In genomic region chr6:3848925-3849605, GRCh38 we compare ENCODE assay signal across 8 cellular contexts. TPM values are rescaled to one million over a fixed set of nuclear protein-coding genes. Genes with fewer than 3 reads are reported as not detected.
DNase-seq lines count a peak whose midpoint lies in the region; ATAC-seq, FAIRE-seq and TF ChIP-seq lines count a peak whose summit lies in the region.

Gene FAM50B (plus strand): TSS chr6:3849373. CDS start chr6:3849812, 439 bp downstream.

- H3K4me3 Mint-ChIP-seq in CD4-positive, alpha-beta memory T cell = peak within 1 kb of the TSS; percentile 79 to 87 (median 85)

- FAIRE-seq in frontal cortex (lab: Jason Lieb, UNC) = no peak

- peak; percentile 93 for ATAC-seq in GM19463 (IDR thresholded peaks at IDR 0.05; ENCODE audit: unreplicated experiment)

- H3K27me3 Mint-ChIP-seq in CD4-positive, alpha-beta memory T cell = no peaks in the 10 kb centered on the region

- peak; percentile 90 to 92 (median 91) for DNase-seq in CD4-positive, alpha-beta memory T cell
- DNase-seq in HL-60 (ENCODE audit: low read depth in 1 of 2, low spot score in 1 of 2) (peak; percentile 79 to 84), RPMI8226 (peak; percentile 77), frontal cortex (ENCODE audit: low spot score in 2 of 2) (peak; percentile 83 to 87)
- peak; percentile 93 for DNase-seq in activated naive CD4-positive, alpha-beta T cell treated with Interleukin-2 at 50 U/mL for 16 hours

- H3K9me3 ChIP-seq in CD4-positive, alpha-beta memory T cell (ENCODE audit: control insufficient read depth in 1 of 2, low read length in 2 of 2) = no peaks in the 10 kb centered on the region
- H3K9me3 ChIP-seq in neutrophil = no peaks in the 10 kb centered on the region
- no peaks in the 10 kb centered on the region for H3K9me3 ChIP-seq in subcutaneous abdominal adipose tissue (ENCODE audit: control insufficient read depth in 5 of 5, low read length in 5 of 5)

- H3K4me3 ChIP-seq in CD4-positive, alpha-beta memory T cell (ENCODE audit: low read length in 2 of 2) = peak within 1 kb of the TSS in 1 of 2 donors; percentile 63
- H3K4me3 ChIP-seq in HL-60 (replicated peaks; ENCODE audit: insufficient read depth, low read length) (peak within 1 kb of the TSS; percentile 47), neutrophil (ENCODE audit: low read depth in 1 of 2, low read length in 1 of 2) (peak within 1 kb of the TSS; percentile 58 to 60), subcutaneous abdominal adipose tissue (ENCODE audit: low read depth in 1 of 5, low read length in 5 of 5) (peak within 1 kb of the TSS; percentile 56 to 73 (median 69))

- no peaks in the 10 kb centered on the region for H3K36me3 ChIP-seq in CD4-positive, alpha-beta memory T cell (ENCODE audit: insufficient read depth, low read length)
- no peaks in the 10 kb centered on the region for H3K36me3 ChIP-seq in neutrophil
- H3K36me3 ChIP-seq in subcutaneous abdominal adipose tissue (ENCODE audit: control insufficient read depth in 5 of 5, insufficient read depth in 5 of 5, low read length in 5 of 5) = no peaks in the 10 kb centered on the region

- H3K4me1 ChIP-seq in CD4-positive, alpha-beta memory T cell (ENCODE audit: insufficient read depth, low read length) = peaks cover 34% of the 10 kb centered on the region
- H3K4me1 ChIP-seq in neutrophil (ENCODE audit: control insufficient read depth in 1 of 2, insufficient read depth in 1 of 2, low read depth in 1 of 2, low read length in 1 of 2) (peaks cover 9 to 12% of the 10 kb centered on the region in 2 experiments), subcutaneous abdominal adipose tissue (ENCODE audit: control insufficient read depth in 5 of 5, insufficient read depth in 5 of 5, low read length in 5 of 5) (peaks cover 2 to 39% (median 31%) of the 10 kb centered on the region in 5 donors)

- peak within 1 kb of the TSS; percentile 66 to 96 (median 92) for H3K27ac Mint-ChIP-seq in CD4-positive, alpha-beta memory T cell

- TF ChIP-seq CTCF in HL-60 (IDR thresholded peaks at IDR 0.05; ENCODE audit: insufficient read depth, low read length) (peak; percentile 72), neutrophil (IDR thresholded peaks at IDR 0.05) (peak; percentile 87)

- H3K4me1 Mint-ChIP-seq in CD4-positive, alpha-beta memory T cell = peaks cover 21 to 46% (median 29%) of the 10 kb centered on the region in 4 donors

- intact Hi-C loops in CD4-positive, alpha-beta memory T cell (cut with micrococcal nuclease) = loop anchor here (1.0 to 10.0 kb wide), 11 partner anchors 38 to 1087 kb away; partner anchors contain the start of genes ECI2, PXDC1 and SLC22A23

- peak within 1 kb of the TSS in 4 of 5 donors; percentile 43 to 83 (median 68) for H3K9ac ChIP-seq in subcutaneous abdominal adipose tissue (ENCODE audit: low read length in 5 of 5)

- H3K27me3 ChIP-seq in CD4-positive, alpha-beta memory T cell (ENCODE audit: insufficient read depth, low read length) = no peaks in the 10 kb centered on the region
- H3K27me3 ChIP-seq in HL-60 (ENCODE audit: insufficient read depth, poor library complexity, severe bottlenecking) = no peaks in the 10 kb centered on the region
- no peaks in the 10 kb centered on the region for H3K27me3 ChIP-seq in neutrophil
- H3K27me3 ChIP-seq in subcutaneous abdominal adipose tissue (ENCODE audit: control insufficient read depth in 5 of 5, insufficient read depth in 4 of 5, low read length in 5 of 5) = no peaks in the 10 kb centered on the region

- peaks cover 0 to 3% (median 0%) of the 10 kb centered on the region in 8 donors for H3K9me3 Mint-ChIP-seq in CD4-positive, alpha-beta memory T cell

- CTCF ChIA-PET in CD4-positive, alpha-beta memory T cell (lab: Charles Lee; ENCODE audit: partially characterized antibody) = interaction anchor here (0.7 to 7.7 kb wide), 45 partner anchors 8 to 859 kb away, joined by 3 to 72 read pairs (median 4); partner anchors contain the start of gene PSMG4

- POLR2A ChIA-PET in CD4-positive, alpha-beta memory T cell (lab: Charles Lee; ENCODE audit: partially characterized antibody) = interaction anchor here (0.6 to 4.1 kb wide), 18 partner anchors 8 to 859 kb away, joined by 3 to 34 read pairs (median 6); partner anchors contain the start of gene PSMG4

- H3K36me3 Mint-ChIP-seq in CD4-positive, alpha-beta memory T cell = peaks cover 5 to 8% of the 10 kb centered on the region in 2 donors

- H3K27ac ChIP-seq in CD4-positive, alpha-beta memory T cell (ENCODE audit: low read depth, low read length) = peak within 1 kb of the TSS; percentile 45
- H3K27ac ChIP-seq in HL-60 (replicated peaks) = peak within 1 kb of the TSS; percentile 43
- peak within 1 kb of the TSS; percentile 14 for H3K27ac ChIP-seq in neutrophil
- H3K27ac ChIP-seq in subcutaneous abdominal adipose tissue (ENCODE audit: low read depth, low read length) = peak within 1 kb of the TSS; percentile 94

RNA-seq across cellular contexts. Expression of gene FAM50B, which starts in this region (rescaled TPM):
- 10 to 100 TPM; 15.0 to 15.4 TPM for total RNA-seq in CD4-positive, alpha-beta memory T cell
- 10 to 100 TPM in 1 of 2 donors, 1 to 10 TPM in 1; 4.5 to 19.4 TPM for polyA plus RNA-seq in CD4-positive, alpha-beta memory T cell
- total RNA-seq in frontal cortex = 22.0 TPM

Comparison
In these comparisons a context has a peak if more than half of its experiments do, and no peak if none do; other contexts are left out.
1. H3K27ac ChIP-seq: peak in every context shown above with its lines; median percentile 94 in subcutaneous abdominal adipose tissue; 45 in CD4-positive, alpha-beta memory T cell; 43 in HL-60; 14 in neutrophil.